In the genomic region with DNA sequence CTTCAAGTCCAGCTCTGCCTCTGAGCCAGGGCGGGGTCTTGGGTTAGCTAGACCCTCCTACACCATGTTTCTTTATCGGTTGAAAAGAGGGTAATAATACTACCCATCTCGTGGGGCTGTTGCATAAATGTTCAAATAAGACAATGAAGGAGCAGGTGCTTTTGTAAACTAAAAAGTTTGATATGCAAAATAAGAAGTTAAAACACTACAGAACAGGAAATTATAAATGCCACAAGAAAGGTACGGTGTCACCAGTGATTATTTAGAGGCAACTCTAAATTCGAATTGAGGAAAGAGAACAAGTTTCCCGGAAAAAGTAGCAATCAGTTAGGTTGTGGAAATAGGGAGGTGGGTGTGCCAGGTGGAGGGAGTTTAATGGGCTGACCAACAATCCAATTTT, we compare ENCODE assay signal across 1 cellular context.
TF ChIP-seq lines count a peak whose summit lies in the region.

No MANE protein-coding gene starts in this region.

TF ChIP-seq in H1, 55 proteins besides CTCF, POLR2A, EP300 and RAD21:
- TF ChIP-seq GTF2F1 (IDR thresholded peaks at IDR 0.05; ENCODE audit: borderline replicate concordance, low read depth, low read length) (no peak), PHF8 (conservative IDR thresholded peaks at IDR 0.05; ENCODE audit: low read depth, low read length) (no peak), HDAC2 (IDR thresholded peaks at IDR 0.05; ENCODE audit: borderline replicate concordance in 1 of 2, low read depth in 2 of 2, low read length in 2 of 2) (no peak), SAP30 (IDR thresholded peaks at IDR 0.05; ENCODE audit: insufficient read depth, insufficient replicate concordance, low read length) (no peak), BRCA1 (IDR thresholded peaks at IDR 0.05; ENCODE audit: low read depth, low read length) (no peak), BACH1 (IDR thresholded peaks at IDR 0.05; ENCODE audit: low read length) (no peak), SIN3A (conservative IDR thresholded peaks at IDR 0.05 in 1 of 2, IDR thresholded peaks at IDR 0.05 in 1 of 2; ENCODE audit: low read depth in 1 of 2, low read length in 2 of 2) (no peak), GABPA (IDR thresholded peaks at IDR 0.05; ENCODE audit: borderline replicate concordance, insufficient read depth, low read length) (no peak)
- TF ChIP-seq, protein P1, sequence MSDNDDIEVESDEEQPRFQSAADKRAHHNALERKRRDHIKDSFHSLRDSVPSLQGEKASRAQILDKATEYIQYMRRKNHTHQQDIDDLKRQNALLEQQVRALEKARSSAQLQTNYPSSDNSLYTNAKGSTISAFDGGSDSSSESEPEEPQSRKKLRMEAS (IDR thresholded peaks at IDR 0.05): no peak
- TF ChIP-seq, protein P2, sequence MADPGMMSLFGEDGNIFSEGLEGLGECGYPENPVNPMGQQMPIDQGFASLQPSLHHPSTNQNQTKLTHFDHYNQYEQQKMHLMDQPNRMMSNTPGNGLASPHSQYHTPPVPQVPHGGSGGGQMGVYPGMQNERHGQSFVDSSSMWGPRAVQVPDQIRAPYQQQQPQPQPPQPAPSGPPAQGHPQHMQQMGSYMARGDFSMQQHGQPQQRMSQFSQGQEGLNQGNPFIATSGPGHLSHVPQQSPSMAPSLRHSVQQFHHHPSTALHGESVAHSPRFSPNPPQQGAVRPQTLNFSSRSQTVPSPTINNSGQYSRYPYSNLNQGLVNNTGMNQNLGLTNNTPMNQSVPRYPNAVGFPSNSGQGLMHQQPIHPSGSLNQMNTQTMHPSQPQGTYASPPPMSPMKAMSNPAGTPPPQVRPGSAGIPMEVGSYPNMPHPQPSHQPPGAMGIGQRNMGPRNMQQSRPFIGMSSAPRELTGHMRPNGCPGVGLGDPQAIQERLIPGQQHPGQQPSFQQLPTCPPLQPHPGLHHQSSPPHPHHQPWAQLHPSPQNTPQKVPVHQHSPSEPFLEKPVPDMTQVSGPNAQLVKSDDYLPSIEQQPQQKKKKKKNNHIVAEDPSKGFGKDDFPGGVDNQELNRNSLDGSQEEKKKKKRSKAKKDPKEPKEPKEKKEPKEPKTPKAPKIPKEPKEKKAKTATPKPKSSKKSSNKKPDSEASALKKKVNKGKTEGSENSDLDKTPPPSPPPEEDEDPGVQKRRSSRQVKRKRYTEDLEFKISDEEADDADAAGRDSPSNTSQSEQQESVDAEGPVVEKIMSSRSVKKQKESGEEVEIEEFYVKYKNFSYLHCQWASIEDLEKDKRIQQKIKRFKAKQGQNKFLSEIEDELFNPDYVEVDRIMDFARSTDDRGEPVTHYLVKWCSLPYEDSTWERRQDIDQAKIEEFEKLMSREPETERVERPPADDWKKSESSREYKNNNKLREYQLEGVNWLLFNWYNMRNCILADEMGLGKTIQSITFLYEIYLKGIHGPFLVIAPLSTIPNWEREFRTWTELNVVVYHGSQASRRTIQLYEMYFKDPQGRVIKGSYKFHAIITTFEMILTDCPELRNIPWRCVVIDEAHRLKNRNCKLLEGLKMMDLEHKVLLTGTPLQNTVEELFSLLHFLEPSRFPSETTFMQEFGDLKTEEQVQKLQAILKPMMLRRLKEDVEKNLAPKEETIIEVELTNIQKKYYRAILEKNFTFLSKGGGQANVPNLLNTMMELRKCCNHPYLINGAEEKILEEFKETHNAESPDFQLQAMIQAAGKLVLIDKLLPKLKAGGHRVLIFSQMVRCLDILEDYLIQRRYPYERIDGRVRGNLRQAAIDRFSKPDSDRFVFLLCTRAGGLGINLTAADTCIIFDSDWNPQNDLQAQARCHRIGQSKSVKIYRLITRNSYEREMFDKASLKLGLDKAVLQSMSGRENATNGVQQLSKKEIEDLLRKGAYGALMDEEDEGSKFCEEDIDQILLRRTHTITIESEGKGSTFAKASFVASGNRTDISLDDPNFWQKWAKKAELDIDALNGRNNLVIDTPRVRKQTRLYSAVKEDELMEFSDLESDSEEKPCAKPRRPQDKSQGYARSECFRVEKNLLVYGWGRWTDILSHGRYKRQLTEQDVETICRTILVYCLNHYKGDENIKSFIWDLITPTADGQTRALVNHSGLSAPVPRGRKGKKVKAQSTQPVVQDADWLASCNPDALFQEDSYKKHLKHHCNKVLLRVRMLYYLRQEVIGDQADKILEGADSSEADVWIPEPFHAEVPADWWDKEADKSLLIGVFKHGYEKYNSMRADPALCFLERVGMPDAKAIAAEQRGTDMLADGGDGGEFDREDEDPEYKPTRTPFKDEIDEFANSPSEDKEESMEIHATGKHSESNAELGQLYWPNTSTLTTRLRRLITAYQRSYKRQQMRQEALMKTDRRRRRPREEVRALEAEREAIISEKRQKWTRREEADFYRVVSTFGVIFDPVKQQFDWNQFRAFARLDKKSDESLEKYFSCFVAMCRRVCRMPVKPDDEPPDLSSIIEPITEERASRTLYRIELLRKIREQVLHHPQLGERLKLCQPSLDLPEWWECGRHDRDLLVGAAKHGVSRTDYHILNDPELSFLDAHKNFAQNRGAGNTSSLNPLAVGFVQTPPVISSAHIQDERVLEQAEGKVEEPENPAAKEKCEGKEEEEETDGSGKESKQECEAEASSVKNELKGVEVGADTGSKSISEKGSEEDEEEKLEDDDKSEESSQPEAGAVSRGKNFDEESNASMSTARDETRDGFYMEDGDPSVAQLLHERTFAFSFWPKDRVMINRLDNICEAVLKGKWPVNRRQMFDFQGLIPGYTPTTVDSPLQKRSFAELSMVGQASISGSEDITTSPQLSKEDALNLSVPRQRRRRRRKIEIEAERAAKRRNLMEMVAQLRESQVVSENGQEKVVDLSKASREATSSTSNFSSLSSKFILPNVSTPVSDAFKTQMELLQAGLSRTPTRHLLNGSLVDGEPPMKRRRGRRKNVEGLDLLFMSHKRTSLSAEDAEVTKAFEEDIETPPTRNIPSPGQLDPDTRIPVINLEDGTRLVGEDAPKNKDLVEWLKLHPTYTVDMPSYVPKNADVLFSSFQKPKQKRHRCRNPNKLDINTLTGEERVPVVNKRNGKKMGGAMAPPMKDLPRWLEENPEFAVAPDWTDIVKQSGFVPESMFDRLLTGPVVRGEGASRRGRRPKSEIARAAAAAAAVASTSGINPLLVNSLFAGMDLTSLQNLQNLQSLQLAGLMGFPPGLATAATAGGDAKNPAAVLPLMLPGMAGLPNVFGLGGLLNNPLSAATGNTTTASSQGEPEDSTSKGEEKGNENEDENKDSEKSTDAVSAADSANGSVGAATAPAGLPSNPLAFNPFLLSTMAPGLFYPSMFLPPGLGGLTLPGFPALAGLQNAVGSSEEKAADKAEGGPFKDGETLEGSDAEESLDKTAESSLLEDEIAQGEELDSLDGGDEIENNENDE (IDR thresholded peaks at IDR 0.05; ENCODE audit: insufficient replicate concordance, low read length): no peak
